2 cellular contexts compared by ENCODE assay signal in genomic region chr7:90269163-90269562, GRCh38.
A peak's percentile ranks its signal among the peaks of the same experiment; 100 is the strongest.
TF ChIP-seq lines count a peak whose summit lies in the region.

No MANE protein-coding gene starts in this region.

TF ChIP-seq in SK-N-SH, 30 proteins besides CTCF, POLR2A, EP300 and RAD21:
- TF ChIP-seq, protein P1, sequence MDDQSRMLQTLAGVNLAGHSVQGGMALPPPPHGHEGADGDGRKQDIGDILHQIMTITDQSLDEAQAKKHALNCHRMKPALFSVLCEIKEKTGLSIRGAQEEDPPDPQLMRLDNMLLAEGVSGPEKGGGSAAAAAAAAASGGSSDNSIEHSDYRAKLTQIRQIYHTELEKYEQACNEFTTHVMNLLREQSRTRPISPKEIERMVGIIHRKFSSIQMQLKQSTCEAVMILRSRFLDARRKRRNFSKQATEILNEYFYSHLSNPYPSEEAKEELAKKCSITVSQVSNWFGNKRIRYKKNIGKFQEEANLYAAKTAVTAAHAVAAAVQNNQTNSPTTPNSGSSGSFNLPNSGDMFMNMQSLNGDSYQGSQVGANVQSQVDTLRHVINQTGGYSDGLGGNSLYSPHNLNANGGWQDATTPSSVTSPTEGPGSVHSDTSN (IDR thresholded peaks at IDR 0.05), result no peak
- TF ChIP-seq, protein P2, sequence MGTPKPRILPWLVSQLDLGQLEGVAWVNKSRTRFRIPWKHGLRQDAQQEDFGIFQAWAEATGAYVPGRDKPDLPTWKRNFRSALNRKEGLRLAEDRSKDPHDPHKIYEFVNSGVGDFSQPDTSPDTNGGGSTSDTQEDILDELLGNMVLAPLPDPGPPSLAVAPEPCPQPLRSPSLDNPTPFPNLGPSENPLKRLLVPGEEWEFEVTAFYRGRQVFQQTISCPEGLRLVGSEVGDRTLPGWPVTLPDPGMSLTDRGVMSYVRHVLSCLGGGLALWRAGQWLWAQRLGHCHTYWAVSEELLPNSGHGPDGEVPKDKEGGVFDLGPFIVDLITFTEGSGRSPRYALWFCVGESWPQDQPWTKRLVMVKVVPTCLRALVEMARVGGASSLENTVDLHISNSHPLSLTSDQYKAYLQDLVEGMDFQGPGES (IDR thresholded peaks at IDR 0.05; ENCODE audit: low read depth, low read length), result no peak
- TF ChIP-seq POLR2AphosphoS5 (IDR thresholded peaks at IDR 0.05; ENCODE audit: low read depth, low read length), result no peak
- no peak for TF ChIP-seq RFX5 (IDR thresholded peaks at IDR 0.05; ENCODE audit: low read length)
- TF ChIP-seq TEAD4 (IDR thresholded peaks at IDR 0.05; ENCODE audit: borderline replicate concordance, insufficient read depth), result no peak
- no peak for TF ChIP-seq MEF2A (IDR thresholded peaks at IDR 0.05; ENCODE audit: borderline replicate concordance, low read depth)
- TF ChIP-seq NFIC (IDR thresholded peaks at IDR 0.05; ENCODE audit: borderline replicate concordance), result peak; percentile 50
- 0 out of 2 replicates have a peak, but pooled peaks have one; percentile 8 for TF ChIP-seq TCF12 (IDR thresholded peaks at IDR 0.05)
- no peak for TF ChIP-seq USF1 (IDR thresholded peaks at IDR 0.05; ENCODE audit: borderline replicate concordance, low read depth)
- no peak for TF ChIP-seq NRF1 (IDR thresholded peaks at IDR 0.05; ENCODE audit: low read depth, low read length)
- TF ChIP-seq USF2 (IDR thresholded peaks at IDR 0.05; ENCODE audit: borderline replicate concordance, low read depth, low read length), result no peak
- TF ChIP-seq FOXM1 (IDR thresholded peaks at IDR 0.05; ENCODE audit: low read depth), result no peak
- no peak for TF ChIP-seq JUND (IDR thresholded peaks at IDR 0.05)
- TF ChIP-seq FOXJ3 (CRISPR knock-in tag; IDR thresholded peaks at IDR 0.05), result no peak

TF ChIP-seq in SK-N-SH treated with all-trans-retinoic acid at 6 μM for 48 hours, 23 proteins besides CTCF, POLR2A, EP300 and RAD21:
- TF ChIP-seq ZFP30 (CRISPR knock-in tag; IDR thresholded peaks at IDR 0.05), result no peak
- no peak for TF ChIP-seq OSR1 (CRISPR knock-in tag; IDR thresholded peaks at IDR 0.05)
- TF ChIP-seq ARNTL (CRISPR knock-in tag; IDR thresholded peaks at IDR 0.05; ENCODE audit: borderline replicate concordance, low read depth), result no peak
- TF ChIP-seq TCF4 (CRISPR knock-in tag; IDR thresholded peaks at IDR 0.05; ENCODE audit: borderline replicate concordance), result no peak
- TF ChIP-seq ZNF70 (CRISPR knock-in tag; IDR thresholded peaks at IDR 0.05), result no peak
- no peak for TF ChIP-seq ZNF565 (CRISPR knock-in tag; conservative IDR thresholded peaks at IDR 0.05; ENCODE audit: low read depth)
- no peak for TF ChIP-seq ZNF8 (CRISPR knock-in tag; IDR thresholded peaks at IDR 0.05)
- no peak for TF ChIP-seq POU6F1 (CRISPR knock-in tag; IDR thresholded peaks at IDR 0.05; ENCODE audit: borderline replicate concordance, low read depth)
- TF ChIP-seq TOX (CRISPR knock-in tag; IDR thresholded peaks at IDR 0.05; ENCODE audit: borderline replicate concordance), result no peak
- no peak for TF ChIP-seq GLIS3 (CRISPR knock-in tag; IDR thresholded peaks at IDR 0.05)
- TF ChIP-seq BACH2 (CRISPR knock-in tag; IDR thresholded peaks at IDR 0.05; ENCODE audit: borderline replicate concordance), result no peak
- TF ChIP-seq, protein P3, sequence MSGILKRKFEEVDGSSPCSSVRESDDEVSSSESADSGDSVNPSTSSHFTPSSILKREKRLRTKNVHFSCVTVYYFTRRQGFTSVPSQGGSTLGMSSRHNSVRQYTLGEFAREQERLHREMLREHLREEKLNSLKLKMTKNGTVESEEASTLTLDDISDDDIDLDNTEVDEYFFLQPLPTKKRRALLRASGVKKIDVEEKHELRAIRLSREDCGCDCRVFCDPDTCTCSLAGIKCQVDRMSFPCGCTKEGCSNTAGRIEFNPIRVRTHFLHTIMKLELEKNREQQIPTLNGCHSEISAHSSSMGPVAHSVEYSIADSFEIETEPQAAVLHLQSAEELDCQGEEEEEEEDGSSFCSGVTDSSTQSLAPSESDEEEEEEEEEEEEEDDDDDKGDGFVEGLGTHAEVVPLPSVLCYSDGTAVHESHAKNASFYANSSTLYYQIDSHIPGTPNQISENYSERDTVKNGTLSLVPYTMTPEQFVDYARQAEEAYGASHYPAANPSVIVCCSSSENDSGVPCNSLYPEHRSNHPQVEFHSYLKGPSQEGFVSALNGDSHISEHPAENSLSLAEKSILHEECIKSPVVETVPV (CRISPR knock-in tag; IDR thresholded peaks at IDR 0.05), result no peak
- TF ChIP-seq, protein P4, sequence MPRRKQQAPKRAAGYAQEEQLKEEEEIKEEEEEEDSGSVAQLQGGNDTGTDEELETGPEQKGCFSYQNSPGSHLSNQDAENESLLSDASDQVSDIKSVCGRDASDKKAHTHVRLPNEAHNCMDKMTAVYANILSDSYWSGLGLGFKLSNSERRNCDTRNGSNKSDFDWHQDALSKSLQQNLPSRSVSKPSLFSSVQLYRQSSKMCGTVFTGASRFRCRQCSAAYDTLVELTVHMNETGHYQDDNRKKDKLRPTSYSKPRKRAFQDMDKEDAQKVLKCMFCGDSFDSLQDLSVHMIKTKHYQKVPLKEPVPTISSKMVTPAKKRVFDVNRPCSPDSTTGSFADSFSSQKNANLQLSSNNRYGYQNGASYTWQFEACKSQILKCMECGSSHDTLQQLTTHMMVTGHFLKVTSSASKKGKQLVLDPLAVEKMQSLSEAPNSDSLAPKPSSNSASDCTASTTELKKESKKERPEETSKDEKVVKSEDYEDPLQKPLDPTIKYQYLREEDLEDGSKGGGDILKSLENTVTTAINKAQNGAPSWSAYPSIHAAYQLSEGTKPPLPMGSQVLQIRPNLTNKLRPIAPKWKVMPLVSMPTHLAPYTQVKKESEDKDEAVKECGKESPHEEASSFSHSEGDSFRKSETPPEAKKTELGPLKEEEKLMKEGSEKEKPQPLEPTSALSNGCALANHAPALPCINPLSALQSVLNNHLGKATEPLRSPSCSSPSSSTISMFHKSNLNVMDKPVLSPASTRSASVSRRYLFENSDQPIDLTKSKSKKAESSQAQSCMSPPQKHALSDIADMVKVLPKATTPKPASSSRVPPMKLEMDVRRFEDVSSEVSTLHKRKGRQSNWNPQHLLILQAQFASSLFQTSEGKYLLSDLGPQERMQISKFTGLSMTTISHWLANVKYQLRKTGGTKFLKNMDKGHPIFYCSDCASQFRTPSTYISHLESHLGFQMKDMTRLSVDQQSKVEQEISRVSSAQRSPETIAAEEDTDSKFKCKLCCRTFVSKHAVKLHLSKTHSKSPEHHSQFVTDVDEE (CRISPR knock-in tag; IDR thresholded peaks at IDR 0.05), result no peak
- no peak for TF ChIP-seq ISL1 (CRISPR knock-in tag; IDR thresholded peaks at IDR 0.05)
- no peak for TF ChIP-seq RARB (CRISPR knock-in tag; IDR thresholded peaks at IDR 0.05)
- TF ChIP-seq CREB5 (CRISPR knock-in tag; IDR thresholded peaks at IDR 0.05; ENCODE audit: low read depth), result no peak
- no peak for TF ChIP-seq PATZ1 (CRISPR knock-in tag; IDR thresholded peaks at IDR 0.05; ENCODE audit: borderline replicate concordance)
- TF ChIP-seq PPARA (CRISPR knock-in tag; IDR thresholded peaks at IDR 0.05; ENCODE audit: borderline replicate concordance), result no peak
- no peak for TF ChIP-seq SNAI2 (CRISPR knock-in tag; IDR thresholded peaks at IDR 0.05)
- no peak for TF ChIP-seq ZFP3 (CRISPR knock-in tag; IDR thresholded peaks at IDR 0.05)
